ENCODE assay signal across 28 cellular contexts in the genomic region with DNA sequence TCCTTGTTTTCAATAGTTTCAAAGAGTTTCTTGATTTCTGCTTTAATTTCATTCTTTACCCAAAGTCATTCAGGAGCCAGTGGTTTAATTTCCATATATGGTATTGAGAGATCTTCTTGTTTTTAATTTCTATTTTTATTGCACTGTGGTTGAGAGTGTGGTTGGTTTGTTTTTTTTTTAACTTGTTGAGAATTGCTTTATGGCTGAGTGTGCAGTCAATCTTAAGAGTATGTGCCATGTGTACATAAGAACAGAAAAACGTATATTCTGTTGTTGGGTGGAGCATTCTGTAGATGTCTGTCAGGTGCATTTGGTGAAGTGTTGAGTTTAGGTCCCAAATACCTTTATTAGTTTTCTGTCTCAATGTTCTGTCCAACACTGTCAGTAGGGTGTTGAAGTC.
DNase-seq lines count a peak whose midpoint lies in the region; ATAC-seq lines count a peak whose summit lies in the region.
"Had no signal": no experiment of that assay in that cellular context is flagged by ENCODE, and none has a peak within 500 bp of the region (broad histone marks: within the 10 kb centered on the region; RNA-seq: fewer than 3 reads in every experiment).

No MANE protein-coding gene starts in this region.

- H3K9me3 Mint-ChIP-seq in T-helper 1 cell treated with Interleukin-12 subunit alpha and Interleukin-12 subunit beta and Interleukin-4 antibody, amounts not matched to agents 30 μg/mL and 1 μg/mL, for 36 hours = peaks cover 40% of the 10 kb centered on the region
- peaks cover 19% of the 10 kb centered on the region for H3K9me3 Mint-ChIP-seq in central memory CD8-positive, alpha-beta T cell

- no peak overlapping the region for H3K4me3 ChIP-seq in effector memory CD4-positive, alpha-beta T cell (ENCODE audit: insufficient read depth, low read depth, low read length, poor library complexity, severe bottlenecking)
- H3K4me3 ChIP-seq: GM23338, HAP-1, SJSA1 had no signal

- H3K9me3 ChIP-seq in effector memory CD4-positive, alpha-beta T cell (ENCODE audit: control insufficient read depth, low read length) = peaks cover 4% of the 10 kb centered on the region
- H3K9me3 ChIP-seq: BE2C had no signal

- H3K27me3 ChIP-seq in effector memory CD4-positive, alpha-beta T cell (replicated peaks; ENCODE audit: control insufficient read depth, insufficient read depth, low read length, poor library complexity, severe bottlenecking) = no peaks in the 10 kb centered on the region
- H3K27me3 ChIP-seq: BE2C, SJSA1 had no signal

- no peak for ATAC-seq in central memory CD8-positive, alpha-beta T cell (replicated peaks; ENCODE audit: extremely low read depth, poor library complexity, severe bottlenecking)
- ATAC-seq in GM21526 (IDR thresholded peaks at IDR 0.05; ENCODE audit: low FRiP score, unreplicated experiment) = no peak
- ATAC-seq: GM23338, PC-3, Right ventricle myocardium inferior, T-cell had no signal

- H3K36me3 Mint-ChIP-seq in T-helper 1 cell treated with Interleukin-12 subunit alpha and Interleukin-12 subunit beta and Interleukin-4 antibody, amounts not matched to agents 30 μg/mL and 1 μg/mL, for 36 hours (ENCODE audit: low read depth) = peaks cover 15% of the 10 kb centered on the region
- H3K36me3 Mint-ChIP-seq in central memory CD8-positive, alpha-beta T cell (ENCODE audit: insufficient read depth) = peaks cover 4% of the 10 kb centered on the region

- peak overlapping the region; percentile 4 for H3K4me3 Mint-ChIP-seq in T-helper 1 cell treated with Interleukin-12 subunit alpha and Interleukin-12 subunit beta and Interleukin-4 antibody, amounts not matched to agents 30 μg/mL and 1 μg/mL, for 36 hours
- peak overlapping the region; percentile 9 for H3K4me3 Mint-ChIP-seq in central memory CD8-positive, alpha-beta T cell
- H3K4me3 Mint-ChIP-seq: CD4-positive, alpha-beta T cell; GM23338; HFFc6; T-cell had no signal

- H3K27me3 Mint-ChIP-seq in T-helper 1 cell treated with Interleukin-12 subunit alpha and Interleukin-12 subunit beta and Interleukin-4 antibody, amounts not matched to agents 30 μg/mL and 1 μg/mL, for 36 hours (ENCODE audit: low read depth) = peaks cover 30% of the 10 kb centered on the region
- H3K27me3 Mint-ChIP-seq in central memory CD8-positive, alpha-beta T cell = no peaks in the 10 kb centered on the region
- H3K27me3 Mint-ChIP-seq: CD4-positive, alpha-beta T cell had no signal

- no peak overlapping the region for H3K27ac Mint-ChIP-seq in T-helper 1 cell treated with Interleukin-12 subunit alpha and Interleukin-12 subunit beta and Interleukin-4 antibody, amounts not matched to agents 30 μg/mL and 1 μg/mL, for 36 hours
- H3K27ac Mint-ChIP-seq in central memory CD8-positive, alpha-beta T cell (ENCODE audit: low read depth) = no peak overlapping the region
- H3K27ac Mint-ChIP-seq: CD4-positive, alpha-beta T cell; GM23338; HFFc6; T-cell had no signal

- H3K36me3 ChIP-seq in effector memory CD4-positive, alpha-beta T cell (ENCODE audit: control insufficient read depth, insufficient read depth, low read length) = no peaks in the 10 kb centered on the region
- H3K36me3 ChIP-seq: BE2C, HAP-1, SJSA1 had no signal

- DNase-seq in T-helper 1 cell (no peak), EH (ENCODE audit: low read depth) (peak; percentile 23), MV-4-11 (lab: John Stamatoyannopoulos, UW) (peak; percentile 19), NCI-H1092 (lab: John Stamatoyannopoulos, UW) (no peak)
- DNase-seq in central memory CD8-positive, alpha-beta T cell (ENCODE audit: low spot score in 2 of 2) = no peak
- DNase-seq in effector memory CD4-positive, alpha-beta T cell = no peak
- DNase-seq: BE2C; CD4-positive, alpha-beta T cell; COR-L47; GF-D8; HFFc6; KG1; NCI-H1105; NCI-H1436 treated with DMSO at 0.1 percent for 48 hours; NCI-H187 treated with DMSO at 0.1 percent for 48 hours; NCI-H2171 treated with DMSO at 0.1 percent for 48 hours; NCI-H524; NCI-H774; NK-92 treated with Interleukin-12 subunit alpha and Interleukin-12 subunit beta, amount 100 ng/mL, for 24 hours; PC-3; T-cell had no signal

- peaks cover 10% of the 10 kb centered on the region for H3K4me1 Mint-ChIP-seq in T-helper 1 cell treated with Interleukin-12 subunit alpha and Interleukin-12 subunit beta and Interleukin-4 antibody, amounts not matched to agents 30 μg/mL and 1 μg/mL, for 36 hours (ENCODE audit: low read depth)
- peaks cover 18% of the 10 kb centered on the region for H3K4me1 Mint-ChIP-seq in central memory CD8-positive, alpha-beta T cell
- H3K4me1 Mint-ChIP-seq: GM23338 had no signal

- H3K27ac ChIP-seq in effector memory CD4-positive, alpha-beta T cell (ENCODE audit: insufficient read depth, low read length, poor library complexity, severe bottlenecking) = no peak overlapping the region
- H3K27ac ChIP-seq: 22Rv1, SJSA1 had no signal

- no peaks in the 10 kb centered on the region for H3K4me1 ChIP-seq in effector memory CD4-positive, alpha-beta T cell (ENCODE audit: control insufficient read depth, insufficient read depth, low read length, poor library complexity, severe bottlenecking)
- H3K4me1 ChIP-seq: BE2C, HAP-1, SJSA1 had no signal

Comparison
In these comparisons a context has a peak if more than half of its experiments do, and no peak if none do; other contexts are left out.
1. DNase-seq: peak in EH (single experiment) and MV-4-11 (single experiment); none in T-helper 1 cell (0 of 5), central memory CD8-positive, alpha-beta T cell (0 of 2), effector memory CD4-positive, alpha-beta T cell (0 of 3) and NCI-H1092 (single experiment).